2 cellular contexts compared by ENCODE assay signal in genomic region chr15:74768099-74768770, GRCh38.
TF ChIP-seq lines count a peak whose summit lies in the region.

No MANE protein-coding gene starts in this region.

TF ChIP-seq in HCT116, 20 proteins besides CTCF, POLR2A, EP300 and RAD21:
- TF ChIP-seq CEBPB (IDR thresholded peaks at IDR 0.05; ENCODE audit: low read depth) (no peak), ZNF274 (IDR thresholded peaks at IDR 0.05; ENCODE audit: low read depth, low read length) (no peak), EZH2 (IDR thresholded peaks at IDR 0.05) (no peak), JUND (IDR thresholded peaks at IDR 0.05) (no peak), POLR2AphosphoS5 (IDR thresholded peaks at IDR 0.05; ENCODE audit: low read depth, low read length) (no peak), FOSL1 (IDR thresholded peaks at IDR 0.05; ENCODE audit: low read depth) (no peak), ELF1 (IDR thresholded peaks at IDR 0.05; ENCODE audit: borderline replicate concordance, low read depth) (no peak), TCF7L2 (IDR thresholded peaks at IDR 0.05; ENCODE audit: borderline replicate concordance, extremely low read depth, insufficient read depth, insufficient read length) (no peak), SRF (IDR thresholded peaks at IDR 0.05; ENCODE audit: low read depth) (no peak), SP1 (IDR thresholded peaks at IDR 0.05; ENCODE audit: low read depth) (no peak), SIN3A (IDR thresholded peaks at IDR 0.05; ENCODE audit: low read depth) (no peak), YY1 (IDR thresholded peaks at IDR 0.05; ENCODE audit: extremely low read depth, insufficient replicate concordance, low read depth, low read length) (no peak), EGR1 (IDR thresholded peaks at IDR 0.05; ENCODE audit: low read depth) (no peak), REST (IDR thresholded peaks at IDR 0.05; ENCODE audit: low read depth) (no peak), EZH2phosphoT487 (IDR thresholded peaks at IDR 0.05; ENCODE audit: borderline replicate concordance) (no peak), CBX3 (IDR thresholded peaks at IDR 0.05; ENCODE audit: low read depth) (no peak)
- TF ChIP-seq, protein P1, sequence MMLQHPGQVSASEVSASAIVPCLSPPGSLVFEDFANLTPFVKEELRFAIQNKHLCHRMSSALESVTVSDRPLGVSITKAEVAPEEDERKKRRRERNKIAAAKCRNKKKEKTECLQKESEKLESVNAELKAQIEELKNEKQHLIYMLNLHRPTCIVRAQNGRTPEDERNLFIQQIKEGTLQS (IDR thresholded peaks at IDR 0.05), result no peak
- TF ChIP-seq, protein P2, sequence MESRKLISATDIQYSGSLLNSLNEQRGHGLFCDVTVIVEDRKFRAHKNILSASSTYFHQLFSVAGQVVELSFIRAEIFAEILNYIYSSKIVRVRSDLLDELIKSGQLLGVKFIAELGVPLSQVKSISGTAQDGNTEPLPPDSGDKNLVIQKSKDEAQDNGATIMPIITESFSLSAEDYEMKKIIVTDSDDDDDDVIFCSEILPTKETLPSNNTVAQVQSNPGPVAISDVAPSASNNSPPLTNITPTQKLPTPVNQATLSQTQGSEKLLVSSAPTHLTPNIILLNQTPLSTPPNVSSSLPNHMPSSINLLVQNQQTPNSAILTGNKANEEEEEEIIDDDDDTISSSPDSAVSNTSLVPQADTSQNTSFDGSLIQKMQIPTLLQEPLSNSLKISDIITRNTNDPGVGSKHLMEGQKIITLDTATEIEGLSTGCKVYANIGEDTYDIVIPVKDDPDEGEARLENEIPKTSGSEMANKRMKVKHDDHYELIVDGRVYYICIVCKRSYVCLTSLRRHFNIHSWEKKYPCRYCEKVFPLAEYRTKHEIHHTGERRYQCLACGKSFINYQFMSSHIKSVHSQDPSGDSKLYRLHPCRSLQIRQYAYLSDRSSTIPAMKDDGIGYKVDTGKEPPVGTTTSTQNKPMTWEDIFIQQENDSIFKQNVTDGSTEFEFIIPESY (IDR thresholded peaks at IDR 0.05; ENCODE audit: extremely low read depth, insufficient replicate concordance, low read length), result no peak
- TF ChIP-seq, protein P3, sequence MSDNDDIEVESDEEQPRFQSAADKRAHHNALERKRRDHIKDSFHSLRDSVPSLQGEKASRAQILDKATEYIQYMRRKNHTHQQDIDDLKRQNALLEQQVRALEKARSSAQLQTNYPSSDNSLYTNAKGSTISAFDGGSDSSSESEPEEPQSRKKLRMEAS (IDR thresholded peaks at IDR 0.05), result no peak

TF ChIP-seq in HepG2, 621 proteins besides CTCF, POLR2A, EP300 and RAD21:
- TF ChIP-seq ZNF350 (CRISPR knock-in tag; IDR thresholded peaks at IDR 0.05; ENCODE audit: borderline replicate concordance, low read depth) (no peak), ZBTB3 (CRISPR knock-in tag; IDR thresholded peaks at IDR 0.05; ENCODE audit: borderline replicate concordance, low read depth) (no peak), ZFP62 (CRISPR knock-in tag; IDR thresholded peaks at IDR 0.05) (no peak), GATA4 (IDR thresholded peaks at IDR 0.05; ENCODE audit: borderline replicate concordance, low read depth) (no peak), TBX2 (CRISPR knock-in tag; IDR thresholded peaks at IDR 0.05; ENCODE audit: borderline replicate concordance) (no peak), TRIM22 (IDR thresholded peaks at IDR 0.05) (no peak), ZNF510 (CRISPR knock-in tag; IDR thresholded peaks at IDR 0.05; ENCODE audit: low read depth) (no peak), AKAP8 (CRISPR knock-in tag; IDR thresholded peaks at IDR 0.05) (no peak), ZNF235 (CRISPR knock-in tag; IDR thresholded peaks at IDR 0.05; ENCODE audit: borderline replicate concordance) (no peak), KDM4B (CRISPR knock-in tag; IDR thresholded peaks at IDR 0.05) (no peak), ZNF549 (CRISPR knock-in tag; IDR thresholded peaks at IDR 0.05) (no peak), RFX1 (IDR thresholded peaks at IDR 0.05) (no peak), DZIP1 (CRISPR knock-in tag; IDR thresholded peaks at IDR 0.05) (no peak), TP53 (CRISPR knock-in tag; conservative IDR thresholded peaks at IDR 0.05) (no peak), HNRNPUL1 (IDR thresholded peaks at IDR 0.05; ENCODE audit: low read depth, low read length) (no peak), U2AF1 (optimal IDR thresholded peaks at IDR 0.05; ENCODE audit: low read depth, low read length) (no peak), MED13 (CRISPR knock-in tag; IDR thresholded peaks at IDR 0.05) (no peak), SOX6 (IDR thresholded peaks at IDR 0.05) (no peak), SOX6 (CRISPR knock-in tag; IDR thresholded peaks at IDR 0.05) (no peak)
- TF ChIP-seq, protein P4, sequence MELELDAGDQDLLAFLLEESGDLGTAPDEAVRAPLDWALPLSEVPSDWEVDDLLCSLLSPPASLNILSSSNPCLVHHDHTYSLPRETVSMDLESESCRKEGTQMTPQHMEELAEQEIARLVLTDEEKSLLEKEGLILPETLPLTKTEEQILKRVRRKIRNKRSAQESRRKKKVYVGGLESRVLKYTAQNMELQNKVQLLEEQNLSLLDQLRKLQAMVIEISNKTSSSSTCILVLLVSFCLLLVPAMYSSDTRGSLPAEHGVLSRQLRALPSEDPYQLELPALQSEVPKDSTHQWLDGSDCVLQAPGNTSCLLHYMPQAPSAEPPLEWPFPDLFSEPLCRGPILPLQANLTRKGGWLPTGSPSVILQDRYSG (CRISPR knock-in tag; IDR thresholded peaks at IDR 0.05), result no peak
- TF ChIP-seq, protein P5, sequence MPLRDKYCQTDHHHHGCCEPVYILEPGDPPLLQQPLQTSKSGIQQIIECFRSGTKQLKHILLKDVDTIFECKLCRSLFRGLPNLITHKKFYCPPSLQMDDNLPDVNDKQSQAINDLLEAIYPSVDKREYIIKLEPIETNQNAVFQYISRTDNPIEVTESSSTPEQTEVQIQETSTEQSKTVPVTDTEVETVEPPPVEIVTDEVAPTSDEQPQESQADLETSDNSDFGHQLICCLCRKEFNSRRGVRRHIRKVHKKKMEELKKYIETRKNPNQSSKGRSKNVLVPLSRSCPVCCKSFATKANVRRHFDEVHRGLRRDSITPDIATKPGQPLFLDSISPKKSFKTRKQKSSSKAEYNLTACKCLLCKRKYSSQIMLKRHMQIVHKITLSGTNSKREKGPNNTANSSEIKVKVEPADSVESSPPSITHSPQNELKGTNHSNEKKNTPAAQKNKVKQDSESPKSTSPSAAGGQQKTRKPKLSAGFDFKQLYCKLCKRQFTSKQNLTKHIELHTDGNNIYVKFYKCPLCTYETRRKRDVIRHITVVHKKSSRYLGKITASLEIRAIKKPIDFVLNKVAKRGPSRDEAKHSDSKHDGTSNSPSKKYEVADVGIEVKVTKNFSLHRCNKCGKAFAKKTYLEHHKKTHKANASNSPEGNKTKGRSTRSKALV (CRISPR knock-in tag; IDR thresholded peaks at IDR 0.05), result no peak
